ENCODE assay signal across 30 cellular contexts in genomic region chr7:14978687-14979086, GRCh38.
"Had no signal": no experiment of that assay in that cellular context is flagged by ENCODE, and none has a peak within 500 bp of the region (broad histone marks: within the 10 kb centered on the region; RNA-seq: fewer than 3 reads in every experiment).

No MANE protein-coding gene starts in this region.

- H3K27ac ChIP-seq: neutrophil, ovary, parathyroid adenoma, psoas muscle, right lobe of liver, sigmoid colon, stomach, thoracic aorta, thyroid gland, transverse colon, upper lobe of right lung, uterus had no signal

- H3K4me1 ChIP-seq: parathyroid adenoma, right lobe of liver, sigmoid colon, stomach, thyroid gland, transverse colon, upper lobe of right lung, uterus had no signal

- H2AFZ ChIP-seq: parathyroid adenoma had no signal

- H3K9me3 ChIP-seq: neutrophil, ovary, psoas muscle, right lobe of liver, sigmoid colon, thoracic aorta, thyroid gland, transverse colon, upper lobe of right lung, uterus had no signal

- H3K27me3 ChIP-seq: neutrophil, ovary, right lobe of liver, sigmoid colon, stomach, thyroid gland, transverse colon, upper lobe of right lung, uterus had no signal

- H3K4me1 Mint-ChIP-seq: naive thymus-derived CD4-positive, alpha-beta T cell; natural killer cell; nephron progenitor cell; neural crest cell; stimulated activated effector memory CD8-positive, alpha-beta T cell treated with anti-CD3 and anti-CD28 coated beads, Interleukin-12 subunit alpha, Interleukin-12 subunit beta, amount 100 ng/mL, for 72 hours; stimulated activated naive B cell treated with anti-CD40 and anti-IgM and Interleukin-4, amounts not matched to agents 10 μg/mL and 1 μg/mL and 100 μg/mL, for 72 hours had no signal

- H3K27ac Mint-ChIP-seq: naive thymus-derived CD4-positive, alpha-beta T cell; natural killer cell; nephron progenitor cell; progenitor cell of endocrine pancreas; stimulated activated effector memory CD8-positive, alpha-beta T cell treated with anti-CD3 and anti-CD28 coated beads, Interleukin-12 subunit alpha, Interleukin-12 subunit beta, amount 100 ng/mL, for 72 hours; stimulated activated naive B cell treated with anti-CD40 and anti-IgM and Interleukin-4, amounts not matched to agents 10 μg/mL and 1 μg/mL and 100 μg/mL, for 72 hours; stimulated activated naive CD8-positive, alpha-beta T cell treated with anti-CD3 and anti-CD28 coated beads, Interleukin-15, Interleukin-2, amounts not matched to agents 100 ng/mL and 50 ng/mL, for 24 hours; type B pancreatic cell had no signal

- H3K36me3 Mint-ChIP-seq: naive thymus-derived CD4-positive, alpha-beta T cell; stimulated activated effector memory CD8-positive, alpha-beta T cell treated with anti-CD3 and anti-CD28 coated beads, Interleukin-12 subunit alpha, Interleukin-12 subunit beta, amount 100 ng/mL, for 72 hours; stimulated activated naive B cell treated with anti-CD40 and anti-IgM and Interleukin-4, amounts not matched to agents 10 μg/mL and 1 μg/mL and 100 μg/mL, for 72 hours; type B pancreatic cell had no signal

- H3K4me3 Mint-ChIP-seq: naive thymus-derived CD4-positive, alpha-beta T cell; natural killer cell; nephron progenitor cell; neural crest cell; stimulated activated effector memory CD8-positive, alpha-beta T cell treated with anti-CD3 and anti-CD28 coated beads, Interleukin-12 subunit alpha, Interleukin-12 subunit beta, amount 100 ng/mL, for 72 hours; stimulated activated naive B cell treated with anti-CD40 and anti-IgM and Interleukin-4, amounts not matched to agents 10 μg/mL and 1 μg/mL and 100 μg/mL, for 72 hours; stimulated activated naive CD8-positive, alpha-beta T cell treated with anti-CD3 and anti-CD28 coated beads, Interleukin-15, Interleukin-2, amounts not matched to agents 100 ng/mL and 50 ng/mL, for 24 hours; type B pancreatic cell had no signal

- DNase-seq: naive thymus-derived CD4-positive, alpha-beta T cell; natural killer cell; nephron progenitor cell; nucleus accumbens; ovary; posterior cingulate gyrus; psoas muscle; right cardiac atrium; right lobe of liver; sigmoid colon; small intestine; stimulated activated CD4-positive, alpha-beta T cell treated with anti-CD3 and anti-CD28 coated beads, Interleukin-15, amount 100 ng/mL, for 24 hours; stimulated activated CD4-positive, alpha-beta T cell treated with anti-CD3 and anti-CD28 coated beads, Interleukin-2, amount 100 ng/mL, for 24 hours; stimulated activated CD4-positive, alpha-beta T cell treated with anti-CD3 and anti-CD28 coated beads, Interleukin-2, amount 100 ng/mL, for 48 hours; stimulated activated CD4-positive, alpha-beta T cell treated with anti-CD3 and anti-CD28 coated beads, Interleukin-4, amount 100 ng/mL, for 24 hours; stimulated activated naive B cell treated with anti-CD40 and anti-IgM and Interleukin-4, amounts not matched to agents 10 μg/mL and 1 μg/mL and 100 μg/mL, for 72 hours; stimulated activated naive CD4-positive, alpha-beta T cell treated with Interleukin-2 at 50 U/mL for 16 hours; stomach; thyroid gland; transverse colon; upper lobe of right lung; uterus had no signal

- H3K27me3 Mint-ChIP-seq: naive thymus-derived CD4-positive, alpha-beta T cell; progenitor cell of endocrine pancreas; stimulated activated naive B cell treated with anti-CD40 and anti-IgM and Interleukin-4, amounts not matched to agents 10 μg/mL and 1 μg/mL and 100 μg/mL, for 72 hours; stimulated activated naive CD8-positive, alpha-beta T cell treated with anti-CD3 and anti-CD28 coated beads, Interleukin-15, Interleukin-2, amounts not matched to agents 100 ng/mL and 50 ng/mL, for 24 hours; type B pancreatic cell had no signal

- H3K4me3 ChIP-seq: ovary, psoas muscle, right lobe of liver, sigmoid colon, stomach, thoracic aorta, thyroid gland, transverse colon, upper lobe of right lung, uterus had no signal

- H3K79me2 ChIP-seq: parathyroid adenoma had no signal

- H3K36me3 ChIP-seq: neutrophil, ovary, right lobe of liver, sigmoid colon, stomach, thoracic aorta, thyroid gland, transverse colon, upper lobe of right lung, uterus had no signal
